ENCODE assay signal across 13 cellular contexts in the genomic region with DNA sequence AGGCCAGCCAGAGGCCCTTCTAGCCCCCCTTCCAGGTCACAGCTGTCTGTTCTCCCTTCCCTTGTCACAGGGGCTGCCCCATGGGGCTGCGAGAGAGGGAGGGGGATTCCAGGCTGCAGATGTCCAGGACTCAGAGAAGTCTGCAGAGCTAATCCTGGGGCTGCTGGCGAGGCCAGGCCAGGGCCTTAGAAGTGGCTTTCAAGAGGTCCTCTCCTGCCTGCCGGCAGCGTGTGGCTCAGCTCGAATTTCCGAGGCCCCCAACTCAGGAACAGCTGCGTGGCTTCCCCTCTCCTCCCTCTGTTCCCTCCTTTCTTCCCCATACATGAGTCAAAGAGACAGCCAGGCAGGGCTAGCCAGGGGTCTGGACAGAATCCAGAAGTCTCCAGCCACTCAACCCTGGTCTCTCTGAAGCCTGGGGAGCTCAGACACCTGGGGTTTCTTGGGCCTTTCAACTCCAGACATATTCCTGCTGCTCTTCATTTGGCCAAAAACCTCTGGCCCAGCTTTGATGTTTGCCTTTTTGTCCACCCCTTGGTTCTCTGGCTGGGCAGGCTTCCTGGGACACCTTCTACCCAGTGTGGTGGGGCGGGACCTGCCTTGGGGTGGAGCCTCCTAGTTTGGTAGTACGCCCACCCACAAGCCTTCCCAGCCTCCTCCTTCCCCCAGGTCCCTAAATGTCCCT. TPM values are rescaled to one million over a fixed set of nuclear protein-coding genes. Genes with fewer than 3 reads are reported as not detected.
DNase-seq lines count a peak whose midpoint lies in the region; ATAC-seq and TF ChIP-seq lines count a peak whose summit lies in the region.
"Had no signal": no experiment of that assay in that cellular context is flagged by ENCODE, and none has a peak within 500 bp of the region (broad histone marks: within the 10 kb centered on the region; RNA-seq: fewer than 3 reads in every experiment).

No MANE protein-coding gene starts in this region.

- H3K4me1 ChIP-seq in heart right ventricle (peaks cover 2 to 37% (median 11%) of the 10 kb centered on the region in 9 donors), sigmoid colon (peaks cover 0 to 35% (median 24%) of the 10 kb centered on the region in 4 donors)
- H3K4me1 ChIP-seq in effector memory CD4-positive, alpha-beta T cell (ENCODE audit: control insufficient read depth, insufficient read depth, low read length, poor library complexity, severe bottlenecking): no peaks in the 10 kb centered on the region

- no peak overlapping the region for H3K4me3 Mint-ChIP-seq in T-helper 17 cell
- H3K4me3 Mint-ChIP-seq: naive B cell; T-helper 2 cell treated with Interferon-gamma antibody and Interleukin-4, amounts not matched to agents 5 μg/mL and 100 μg/mL, for 36 hours had no signal

- H3K27me3 ChIP-seq in heart right ventricle (no peaks in the 10 kb centered on the region), sigmoid colon (no peaks in the 10 kb centered on the region)
- no peaks in the 10 kb centered on the region for H3K27me3 ChIP-seq in effector memory CD4-positive, alpha-beta T cell (replicated peaks; ENCODE audit: control insufficient read depth, insufficient read depth, low read length, poor library complexity, severe bottlenecking)
- H3K27me3 ChIP-seq: tibial artery had no signal

- intact Hi-C loops in heart right ventricle (cut with DNase I) (no loop called here), sigmoid colon (cut with DNase I) (no loop called here)

- TF ChIP-seq CTCF in GM13976 (IDR thresholded peaks at IDR 0.05; ENCODE audit: borderline replicate concordance, control extremely low read depth, extremely low read depth, insufficient read depth, missing control alignments) (no peak), heart right ventricle (IDR thresholded peaks at IDR 0.05) (no peak), sigmoid colon (IDR thresholded peaks at IDR 0.05) (no peak)

- H3K4me3 ChIP-seq in heart right ventricle (no peak overlapping the region), sigmoid colon (no peak overlapping the region)
- no peak overlapping the region for H3K4me3 ChIP-seq in effector memory CD4-positive, alpha-beta T cell (ENCODE audit: insufficient read depth, low read depth, low read length, poor library complexity, severe bottlenecking)
- H3K4me3 ChIP-seq: tibial artery had no signal

- H3K4me1 Mint-ChIP-seq in T-helper 17 cell: peaks cover 4% of the 10 kb centered on the region

- ATAC-seq in heart right ventricle: peak; percentile 32 to 59 (median 46)
- ATAC-seq in T-helper 17 cell: no peak
- no peak for ATAC-seq in HG03460 (IDR thresholded peaks at IDR 0.05; ENCODE audit: unreplicated experiment)

- TF ChIP-seq EP300 in sigmoid colon (IDR thresholded peaks at IDR 0.05): no peak

- H3K27ac ChIP-seq in heart right ventricle: peak overlapping the region in 8 of 10 donors; percentile 9 to 65 (median 44)
- peak overlapping the region; percentile 12 to 63 (median 50) for H3K27ac ChIP-seq in sigmoid colon
- no peak overlapping the region for H3K27ac ChIP-seq in effector memory CD4-positive, alpha-beta T cell (ENCODE audit: insufficient read depth, low read length, poor library complexity, severe bottlenecking)
- H3K27ac ChIP-seq: tibial artery had no signal

- no peak overlapping the region for H3K27ac Mint-ChIP-seq in T-helper 17 cell
- H3K27ac Mint-ChIP-seq: T-helper 2 cell treated with Interferon-gamma antibody and Interleukin-4, amounts not matched to agents 5 μg/mL and 100 μg/mL, for 36 hours had no signal

- peak; percentile 53 for DNase-seq in GM13976 (ENCODE audit: low spot score)
- peak; percentile 57 for DNase-seq in RPMI7951 (ENCODE audit: low read depth)
- peak; percentile 45 to 55 for DNase-seq in heart right ventricle
- peak; percentile 90 for DNase-seq in sigmoid colon
- no peak for DNase-seq in stimulated activated CD4-positive, alpha-beta T cell treated with anti-CD3 and anti-CD28 coated beads, Interleukin-4, amount 100 ng/mL, for 24 hours
- DNase-seq in T-helper 17 cell: no peak
- DNase-seq in effector memory CD4-positive, alpha-beta T cell: no peak
- DNase-seq: naive B cell; NCI-H774; stimulated activated CD4-positive, alpha-beta T cell treated with anti-CD3 and anti-CD28 coated beads, Interleukin-4, amount 100 ng/mL, for 4 hours had no signal

- 64 to 70% methylated on average over 9 of the region's 9 CpGs for WGBS in heart right ventricle, 2 donors
- WGBS in sigmoid colon, 2 donors: 75 to 79% methylated on average over 9 of the region's 9 CpGs

- H3K36me3 ChIP-seq in heart right ventricle: no peaks in the 10 kb centered on the region
- H3K36me3 ChIP-seq in sigmoid colon: no peaks in the 10 kb centered on the region
- no peaks in the 10 kb centered on the region for H3K36me3 ChIP-seq in effector memory CD4-positive, alpha-beta T cell (ENCODE audit: control insufficient read depth, insufficient read depth, low read length)
- H3K36me3 ChIP-seq: tibial artery had no signal

- H3K36me3 Mint-ChIP-seq in T-helper 17 cell (ENCODE audit: low read depth): peaks cover 2% of the 10 kb centered on the region
- H3K36me3 Mint-ChIP-seq: naive B cell had no signal

- H3K9me3 ChIP-seq in heart right ventricle (no peaks in the 10 kb centered on the region), sigmoid colon (no peaks in the 10 kb centered on the region), T-helper 17 cell (ENCODE audit: control insufficient read depth, low read length, poor library complexity, severe bottlenecking) (no peaks in the 10 kb centered on the region)
- H3K9me3 ChIP-seq in effector memory CD4-positive, alpha-beta T cell (ENCODE audit: control insufficient read depth, low read length): no peaks in the 10 kb centered on the region
- H3K9me3 ChIP-seq: tibial artery had no signal

- H3K27me3 Mint-ChIP-seq in T-helper 17 cell: peaks cover 17% of the 10 kb centered on the region

- in situ Hi-C loops in GM13976 (cut with MboI; ENCODE audit: low sequenced_read_pairs, unreplicated experiment): no loop called here

- no peak for TF ChIP-seq POLR2A in sigmoid colon (IDR thresholded peaks at IDR 0.05)

RNA-seq across cellular contexts. Expression of a gene that starts 21.8 kb away (rescaled TPM):
- 0.12 and 0.29 TPM in 2 replicates for total RNA-seq in RPMI7951 (2014; rRNA removed; shearing (Covaris generic))
- total RNA-seq in heart right ventricle: 1 to 10 TPM in 1 of 10 donors, under 1 TPM in 6, not detected in 3; 0.07 to 1.2 (median 0.18) TPM
- 1 to 10 TPM in 1 of 2 donors, under 1 TPM in 1; 0.73 to 1.0 TPM for polyA plus RNA-seq in heart right ventricle
- total RNA-seq in sigmoid colon: under 1 TPM; under 0.01 to 0.55 (median 0.15) TPM
- under 1 TPM; under 0.01 to 0.63 (median 0.46) TPM for polyA plus RNA-seq in sigmoid colon
- under 1 TPM; 0.10 to 0.12 TPM for total RNA-seq in T-helper 17 cell

RNA-seq across cellular contexts. Expression of a gene that starts 45.1 kb away (rescaled TPM):
- 21.0 and 24.6 TPM in 2 replicates for total RNA-seq in RPMI7951 (2014; rRNA removed; shearing (Covaris generic))
- 10 to 100 TPM; 32.0 to 59.0 (median 49.0) TPM for total RNA-seq in heart right ventricle
- 10 to 100 TPM; 19.3 to 22.4 TPM for polyA plus RNA-seq in heart right ventricle
- total RNA-seq in sigmoid colon: 100 to 1,000 TPM in 3 of 4 donors, 10 to 100 TPM in 1; 82.6 to 141 (median 121) TPM
- polyA plus RNA-seq in sigmoid colon: 10 to 100 TPM in 2 of 3 donors, 1 to 10 TPM in 1; 7.6 to 31.2 (median 21.1) TPM
- total RNA-seq in T-helper 17 cell: 1 to 10 TPM; 1.1 to 1.3 TPM

Comparison
In these comparisons a context has a peak if more than half of its experiments do, and no peak if none do; other contexts are left out.
1. DNase-seq: peak in GM13976 (single experiment), RPMI7951 (single experiment), heart right ventricle (2 of 2) and sigmoid colon (single experiment); none in stimulated activated CD4-positive, alpha-beta T cell treated with anti-CD3 and anti-CD28 coated beads, Interleukin-4, amount 100 ng/mL, for 24 hours (single experiment), T-helper 17 cell (0 of 3) and effector memory CD4-positive, alpha-beta T cell (0 of 3).
2. ATAC-seq: peak in heart right ventricle (8 of 8); none in T-helper 17 cell (single experiment) and HG03460 (single experiment).